ENCODE assay signal across 14 cellular contexts in the genomic region with DNA sequence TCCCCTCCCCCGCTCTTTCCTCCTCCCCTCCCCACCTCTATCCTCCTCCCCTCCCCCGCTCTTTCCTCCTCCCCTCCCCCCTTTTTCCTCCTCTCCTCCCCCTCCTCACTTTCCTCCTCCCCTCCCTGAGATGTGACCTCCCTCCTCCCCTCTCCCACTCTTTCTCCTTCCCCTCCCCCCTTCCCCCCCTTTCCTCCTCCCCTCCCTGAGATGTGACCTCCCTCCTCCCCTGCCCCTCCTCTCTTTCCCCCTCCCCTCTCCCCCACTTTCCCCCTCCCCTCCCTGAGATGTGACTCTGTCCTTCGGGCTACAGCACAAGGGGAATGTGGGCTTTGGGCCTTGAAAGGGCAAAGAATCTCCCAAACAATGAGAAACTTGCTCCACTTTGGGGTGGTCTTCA.
"Had no signal": no experiment of that assay in that cellular context is flagged by ENCODE, and none has a peak within 500 bp of the region (broad histone marks: within the 10 kb centered on the region; RNA-seq: fewer than 3 reads in every experiment).

No MANE protein-coding gene starts in this region.

- H3K4me3 ChIP-seq: hepatocyte, thoracic aorta, upper lobe of left lung had no signal

- H3K36me3 Mint-ChIP-seq: activated naive CD4-positive, alpha-beta T cell treated with anti-CD3 and anti-CD28 coated beads, Interleukin-2, amount 50 U/mL, for 24 hours; immature natural killer cell; naive thymus-derived CD8-positive, alpha-beta T cell; stimulated activated naive B cell treated with anti-CD40 and anti-IgM and Interleukin-4, amounts not matched to agents 10 μg/mL and 1 μg/mL and 100 μg/mL, for 72 hours had no signal

- H3K4me1 Mint-ChIP-seq: immature natural killer cell had no signal

- H3K79me2 ChIP-seq: hepatocyte had no signal

- ATAC-seq: effector memory CD8-positive, alpha-beta T cell; naive thymus-derived CD8-positive, alpha-beta T cell; stimulated activated naive B cell treated with anti-CD40 and anti-IgM and Interleukin-4, amounts not matched to agents 10 μg/mL and 1 μg/mL and 100 μg/mL, for 72 hours had no signal

- H3K36me3 ChIP-seq: thoracic aorta, upper lobe of left lung had no signal

- DNase-seq: activated CD4-positive, alpha-beta T cell treated with anti-CD3 and anti-CD28 coated beads, Interleukin-2, amount 50 U/mL, for 48 hours; activated gamma-delta T cell; effector memory CD8-positive, alpha-beta T cell; immature natural killer cell; mesenchymal stem cell; naive thymus-derived CD8-positive, alpha-beta T cell; stimulated activated naive B cell treated with anti-CD40 and anti-IgM and Interleukin-4, amounts not matched to agents 10 μg/mL and 1 μg/mL and 100 μg/mL, for 72 hours; T-helper 2 cell; upper lobe of left lung had no signal

- H3K9me3 ChIP-seq: thoracic aorta, upper lobe of left lung had no signal

- H3K27ac Mint-ChIP-seq: activated naive CD4-positive, alpha-beta T cell treated with anti-CD3 and anti-CD28 coated beads, Interleukin-2, amount 50 U/mL, for 24 hours; dendritic cell treated with granulocyte-macrophage colony-stimulating factor and Interleukin-4, amounts not matched to agents 40 ng/mL and 50 ng/mL, for 4 days; effector memory CD8-positive, alpha-beta T cell; immature natural killer cell; naive thymus-derived CD8-positive, alpha-beta T cell; stimulated activated naive B cell treated with anti-CD40 and anti-IgM and Interleukin-4, amounts not matched to agents 10 μg/mL and 1 μg/mL and 100 μg/mL, for 72 hours had no signal

- H3K27ac ChIP-seq: hepatocyte, thoracic aorta, upper lobe of left lung, VCaP had no signal

- H3K27me3 ChIP-seq: hepatocyte, upper lobe of left lung had no signal

- H2AFZ ChIP-seq: hepatocyte had no signal

- H3K4me1 ChIP-seq: upper lobe of left lung had no signal

- H3K4me2 ChIP-seq: hepatocyte had no signal

- H3K4me3 Mint-ChIP-seq: activated naive CD4-positive, alpha-beta T cell treated with anti-CD3 and anti-CD28 coated beads, Interleukin-2, amount 50 U/mL, for 24 hours; dendritic cell treated with granulocyte-macrophage colony-stimulating factor and Interleukin-4, amounts not matched to agents 40 ng/mL and 50 ng/mL, for 4 days; effector memory CD8-positive, alpha-beta T cell; immature natural killer cell; naive thymus-derived CD8-positive, alpha-beta T cell; stimulated activated naive B cell treated with anti-CD40 and anti-IgM and Interleukin-4, amounts not matched to agents 10 μg/mL and 1 μg/mL and 100 μg/mL, for 72 hours had no signal

- H3K9me3 Mint-ChIP-seq: activated naive CD4-positive, alpha-beta T cell treated with anti-CD3 and anti-CD28 coated beads, Interleukin-2, amount 50 U/mL, for 24 hours; dendritic cell treated with granulocyte-macrophage colony-stimulating factor and Interleukin-4, amounts not matched to agents 40 ng/mL and 50 ng/mL, for 4 days; effector memory CD8-positive, alpha-beta T cell; immature natural killer cell; naive thymus-derived CD8-positive, alpha-beta T cell; stimulated activated naive B cell treated with anti-CD40 and anti-IgM and Interleukin-4, amounts not matched to agents 10 μg/mL and 1 μg/mL and 100 μg/mL, for 72 hours had no signal
